ENCODE assay signal across 17 cellular contexts in the genomic region with DNA sequence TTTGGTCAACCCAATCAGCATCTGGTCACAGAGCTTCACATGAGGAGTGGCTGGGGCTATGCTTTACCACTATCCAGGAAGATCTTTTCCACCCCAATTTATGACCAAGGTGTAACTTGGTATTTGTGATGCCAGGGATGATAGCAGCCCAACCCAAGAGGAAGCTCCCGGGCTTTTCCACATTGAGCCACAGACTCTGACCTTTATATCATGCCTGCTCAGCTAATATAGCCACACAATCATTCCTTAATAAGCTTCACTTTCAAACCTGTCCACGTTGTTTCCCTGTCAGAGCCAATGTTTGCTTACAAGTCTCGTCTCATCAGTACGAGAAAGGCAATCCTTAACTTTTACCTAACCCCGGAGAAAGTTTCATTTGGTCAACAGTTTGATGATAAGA.
DNase-seq lines count a peak whose midpoint lies in the region; ATAC-seq, FAIRE-seq and TF ChIP-seq lines count a peak whose summit lies in the region.
"Had no signal": no experiment of that assay in that cellular context is flagged by ENCODE, and none has a peak within 500 bp of the region (broad histone marks: within the 10 kb centered on the region; RNA-seq: fewer than 3 reads in every experiment).

No MANE protein-coding gene starts in this region.

- FAIRE-seq in small intestine (lab: Jason Lieb, UNC): peak; percentile 55

- WGBS in hepatocyte (ENCODE audit: low lambda C conversion rate, missing lambda C conversion rate): 21% methylated on average over 5 of the region's 5 CpGs
- 21% methylated on average over 5 of the region's 5 CpGs for WGBS in right lobe of liver (ENCODE audit: insufficient coverage, low coverage, low lambda C conversion rate, missing lambda C conversion rate)
- 20 to 57% (median 36%) methylated on average over 5 of the region's 5 CpGs for WGBS in small intestine, 3 donors

- in situ Hi-C loops in GM13976 (cut with MboI; ENCODE audit: low sequenced_read_pairs, unreplicated experiment): no loop called here

- H3K36me3 ChIP-seq in hepatocyte (replicated peaks; ENCODE audit: insufficient read depth, low read depth) (no peaks in the 10 kb centered on the region), right lobe of liver (no peaks in the 10 kb centered on the region), small intestine (ENCODE audit: control insufficient read depth in 2 of 2, insufficient read depth in 2 of 2, low read length in 2 of 2) (no peaks in the 10 kb centered on the region)
- H3K36me3 ChIP-seq: BLaER1 treated with 17β-estradiol and CSF1 and Interleukin-3, amounts not matched to agents 10 nM and 100 nM; HAP-1 had no signal

- H3K27ac ChIP-seq in hepatocyte: peak overlapping the region; percentile 15
- H3K27ac ChIP-seq in right lobe of liver: no peak overlapping the region
- H3K27ac ChIP-seq in small intestine (ENCODE audit: low read depth in 1 of 2, low read length in 1 of 2): peak overlapping the region in 1 of 2 donors; percentile 55
- H3K27ac ChIP-seq: BLaER1 treated with 17β-estradiol and CSF1 and Interleukin-3, amounts not matched to agents 10 nM and 100 nM; HL-60 had no signal

- H3K79me2 ChIP-seq in hepatocyte: no peaks in the 10 kb centered on the region

- H3K9me3 ChIP-seq in hepatocyte (ENCODE audit: low read depth): no peaks in the 10 kb centered on the region
- no peaks in the 10 kb centered on the region for H3K9me3 ChIP-seq in right lobe of liver
- H3K9me3 ChIP-seq in small intestine (ENCODE audit: control insufficient read depth, low read depth): no peaks in the 10 kb centered on the region
- H3K9me3 ChIP-seq: BLaER1 treated with 17β-estradiol and CSF1 and Interleukin-3, amounts not matched to agents 10 nM and 100 nM; HAP-1 had no signal

- no peak for TF ChIP-seq POLR2A in right lobe of liver (IDR thresholded peaks at IDR 0.05)

- no peak overlapping the region for H3K4me3 ChIP-seq in hepatocyte
- no peak overlapping the region for H3K4me3 ChIP-seq in right lobe of liver
- no peak overlapping the region for H3K4me3 ChIP-seq in small intestine (ENCODE audit: low read depth in 1 of 2, low read length in 2 of 2)
- H3K4me3 ChIP-seq: BLaER1 treated with 17β-estradiol and CSF1 and Interleukin-3, amounts not matched to agents 10 nM and 100 nM; HAP-1 had no signal

- H3K4me2 ChIP-seq in hepatocyte: peak overlapping the region; percentile 31
- H3K4me2 ChIP-seq: BLaER1 treated with 17β-estradiol and CSF1 and Interleukin-3, amounts not matched to agents 10 nM and 100 nM had no signal

- H3K27me3 ChIP-seq in hepatocyte (no peaks in the 10 kb centered on the region), right lobe of liver (no peaks in the 10 kb centered on the region), small intestine (ENCODE audit: control insufficient read depth in 2 of 2, insufficient read depth in 2 of 2, low read length in 2 of 2) (no peaks in the 10 kb centered on the region)
- H3K27me3 ChIP-seq: BLaER1 treated with 17β-estradiol and CSF1 and Interleukin-3, amounts not matched to agents 10 nM and 100 nM had no signal

- H4K20me1 ChIP-seq in hepatocyte (ENCODE audit: insufficient read depth, poor library complexity, severe bottlenecking): no peaks in the 10 kb centered on the region
- H4K20me1 ChIP-seq: BLaER1 treated with 17β-estradiol and CSF1 and Interleukin-3, amounts not matched to agents 10 nM and 100 nM had no signal

- TF ChIP-seq CTCF in hepatocyte (IDR thresholded peaks at IDR 0.05; ENCODE audit: poor library complexity) (no peak), right lobe of liver (IDR thresholded peaks at IDR 0.05) (no peak), GM13976 (IDR thresholded peaks at IDR 0.05; ENCODE audit: borderline replicate concordance, control extremely low read depth, extremely low read depth, insufficient read depth, missing control alignments) (no peak)

- peaks cover 18% of the 10 kb centered on the region for H3K4me1 ChIP-seq in hepatocyte (ENCODE audit: insufficient read depth)
- peaks cover 0 to 11% (median 0%) of the 10 kb centered on the region in 4 donors for H3K4me1 ChIP-seq in right lobe of liver
- no peaks in the 10 kb centered on the region for H3K4me1 ChIP-seq in small intestine (ENCODE audit: control insufficient read depth in 2 of 2, insufficient read depth in 1 of 2, low read depth in 1 of 2, low read length in 1 of 2)
- H3K4me1 ChIP-seq: HAP-1 had no signal

- ATAC-seq in right lobe of liver: peak; percentile 57 to 89 (median 69)
- no peak for ATAC-seq in HG03135 (IDR thresholded peaks at IDR 0.05; ENCODE audit: unreplicated experiment)
- no peak for ATAC-seq in HG02852 (IDR thresholded peaks at IDR 0.05; ENCODE audit: unreplicated experiment)

- intact Hi-C loops in right lobe of liver (cut with DNase I): no loop called here

- H3K9me2 ChIP-seq in hepatocyte (replicated peaks; ENCODE audit: insufficient read depth): no peaks in the 10 kb centered on the region

- no peak overlapping the region for H2AFZ ChIP-seq in hepatocyte

- DNase-seq in HuH-7 (ENCODE audit: low spot score) (peak; percentile 5), hepatocyte (ENCODE audit: low spot score) (peak; percentile 18), right lobe of liver (no peak), small intestine (peak; percentile 94), NCI-H2029 treated with DMSO at 0.1 percent for 48 hours (lab: John Stamatoyannopoulos, UW) (no peak), GM13976 (ENCODE audit: low spot score) (no peak)
- DNase-seq: 8988T; ACHN; CD4-positive, CD25-positive, alpha-beta regulatory T cell; DMS53; GF-D8; GOT3 had no signal

Comparison
In these comparisons a context has a peak if more than half of its experiments do, and no peak if none do; other contexts are left out.
1. DNase-seq: peak in HuH-7 (single experiment), hepatocyte (single experiment) and small intestine (single experiment); none in right lobe of liver (0 of 3), NCI-H2029 treated with DMSO at 0.1 percent for 48 hours (single experiment) and GM13976 (single experiment).
2. ATAC-seq: peak in right lobe of liver (4 of 4); none in HG03135 (single experiment) and HG02852 (single experiment).